In genomic region chr20:63698739-63699465, GRCh38 we compare ENCODE assay signal across 9 cellular contexts. TPM values are rescaled to one million over a fixed set of nuclear protein-coding genes. Genes with fewer than 3 reads are reported as not detected.
DNase-seq lines count a peak whose midpoint lies in the region; ATAC-seq and TF ChIP-seq lines count a peak whose summit lies in the region.
"Had no signal": no experiment of that assay in that cellular context is flagged by ENCODE, and none has a peak within 500 bp of the region (broad histone marks: within the 10 kb centered on the region; RNA-seq: fewer than 3 reads in every experiment).

No MANE protein-coding gene starts in this region.

- H3K4me1 Mint-ChIP-seq in activated T-cell treated with anti-CD3 and anti-CD28 coated beads, Interleukin-2, amount 50 U/mL, for 4 hours (ENCODE audit: low read depth) = peaks cover 26% of the 10 kb centered on the region

- peak overlapping the region in 3 of 4 donors; percentile 67 to 68 (median 67) for H3K27ac ChIP-seq in gastroesophageal sphincter

- peak; percentile 62 to 75 for ATAC-seq in activated T-cell treated with anti-CD3 and anti-CD28 coated beads, Interleukin-2, amount 50 U/mL, for 4 hours
- ATAC-seq in gastroesophageal sphincter (peak; percentile 76), HG02798 (IDR thresholded peaks at IDR 0.05; ENCODE audit: poor library complexity, unreplicated experiment) (no peak)

- TF ChIP-seq POLR2A in gastroesophageal sphincter (IDR thresholded peaks at IDR 0.05) = no peak

- no peaks in the 10 kb centered on the region for H3K9me3 Mint-ChIP-seq in activated T-cell treated with anti-CD3 and anti-CD28 coated beads, Interleukin-2, amount 50 U/mL, for 4 hours

- H3K27me3 ChIP-seq in gastroesophageal sphincter = no peaks in the 10 kb centered on the region

- no peak for TF ChIP-seq CTCF in gastroesophageal sphincter (IDR thresholded peaks at IDR 0.05)

- WGBS in gastroesophageal sphincter (ENCODE audit: low coverage in 1 of 2), 2 donors = 18% methylated on average over 3 of the region's 19 CpGs; no CpG with 5 or more reads in 1 of the 2 donors

- DNase-seq in activated CD4-positive, alpha-beta T cell treated with anti-CD3 and anti-CD28 coated beads for 48 hours = peak; percentile 77
- DNase-seq in activated CD4-positive, alpha-beta T cell treated with anti-CD3 and anti-CD28 coated beads for 1 hour = no peak
- peak; percentile 33 for DNase-seq in activated T-cell treated with anti-CD3 and anti-CD28 coated beads, Interleukin-2, amount 50 U/mL, for 4 hours
- peak; percentile 46 to 57 for DNase-seq in stimulated activated CD4-positive, alpha-beta T cell treated with anti-CD3 and anti-CD28 coated beads, Interleukin-15, amount 100 ng/mL, for 48 hours (ENCODE audit: low read depth in 2 of 2)
- DNase-seq in inferior parietal cortex (ENCODE audit: extremely low spot score) = no peak
- no peak for DNase-seq in SHP77 treated with DMSO at 0.1 percent for 48 hours (lab: John Stamatoyannopoulos, UW)
- DNase-seq: DND-41 had no signal

- H3K36me3 Mint-ChIP-seq in activated T-cell treated with anti-CD3 and anti-CD28 coated beads, Interleukin-2, amount 50 U/mL, for 4 hours (ENCODE audit: insufficient read depth) = peaks cover 2% of the 10 kb centered on the region

- H3K36me3 ChIP-seq in gastroesophageal sphincter = peaks cover 0 to 62% of the 10 kb centered on the region in 2 donors

- H3K4me3 Mint-ChIP-seq in activated T-cell treated with anti-CD3 and anti-CD28 coated beads, Interleukin-2, amount 50 U/mL, for 4 hours = peak overlapping the region; percentile 11

- peaks cover 0 to 55% (median 28%) of the 10 kb centered on the region in 3 donors for H3K4me1 ChIP-seq in gastroesophageal sphincter

- H3K4me3 ChIP-seq in gastroesophageal sphincter = no peak overlapping the region

- H3K9me3 ChIP-seq in gastroesophageal sphincter = no peaks in the 10 kb centered on the region

- H3K27me3 Mint-ChIP-seq in activated T-cell treated with anti-CD3 and anti-CD28 coated beads, Interleukin-2, amount 50 U/mL, for 4 hours (ENCODE audit: low read depth) = no peaks in the 10 kb centered on the region

- TF ChIP-seq EP300 in gastroesophageal sphincter (IDR thresholded peaks at IDR 0.05) = no peak

RNA-seq across cellular contexts. Expression of gene TNFRSF6B, which starts 2.5 kb away (rescaled TPM):
- under 1 TPM in 1 of 3 donors, not detected in 2; 0.47 TPM for total RNA-seq in activated T-cell treated with anti-CD3 and anti-CD28 coated beads, Interleukin-2, amount 50 U/mL, for 4 hours
- 10 to 100 TPM in 3 of 4 donors, 1 to 10 TPM in 1; 8.9 to 27.8 (median 15.4) TPM for total RNA-seq in gastroesophageal sphincter

RNA-seq across cellular contexts. Expression of gene ARFRP1, which starts 8.9 kb away (rescaled TPM):
- 10 to 100 TPM; 62.1 to 67.1 (median 63.5) TPM for total RNA-seq in activated T-cell treated with anti-CD3 and anti-CD28 coated beads, Interleukin-2, amount 50 U/mL, for 4 hours
- 10 to 100 TPM; 38.9 to 56.4 (median 49.0) TPM for total RNA-seq in gastroesophageal sphincter

RNA-seq across cellular contexts. Expression of gene ZGPAT, which starts 8.9 kb away (rescaled TPM):
- total RNA-seq in activated T-cell treated with anti-CD3 and anti-CD28 coated beads, Interleukin-2, amount 50 U/mL, for 4 hours = 10 to 100 TPM; 38.1 to 43.9 (median 42.0) TPM
- 10 to 100 TPM; 21.7 to 51.7 (median 32.9) TPM for total RNA-seq in gastroesophageal sphincter

RNA-seq across cellular contexts. Expression of gene LIME1, which starts 37.6 kb away (rescaled TPM):
- 10 to 100 TPM in 1 of 3 donors, 1 to 10 TPM in 2; 7.1 to 10.4 (median 9.3) TPM for total RNA-seq in activated T-cell treated with anti-CD3 and anti-CD28 coated beads, Interleukin-2, amount 50 U/mL, for 4 hours
- 10 to 100 TPM in 1 of 4 donors, 1 to 10 TPM in 3; 4.7 to 17.0 (median 7.2) TPM for total RNA-seq in gastroesophageal sphincter

RNA-seq across cellular contexts. Expression of gene SLC2A4RG, which starts 40.7 kb away (rescaled TPM):
- total RNA-seq in activated T-cell treated with anti-CD3 and anti-CD28 coated beads, Interleukin-2, amount 50 U/mL, for 4 hours = 10 to 100 TPM; 17.2 to 18.1 (median 17.3) TPM
- total RNA-seq in gastroesophageal sphincter = 10 to 100 TPM; 36.5 to 98.7 (median 59.9) TPM

Comparison
In these comparisons a context has a peak if more than half of its experiments do, and no peak if none do; other contexts are left out.
1. DNase-seq: peak in activated CD4-positive, alpha-beta T cell treated with anti-CD3 and anti-CD28 coated beads for 48 hours (single experiment), activated T-cell treated with anti-CD3 and anti-CD28 coated beads, Interleukin-2, amount 50 U/mL, for 4 hours (single experiment) and stimulated activated CD4-positive, alpha-beta T cell treated with anti-CD3 and anti-CD28 coated beads, Interleukin-15, amount 100 ng/mL, for 48 hours (2 of 2); none in activated CD4-positive, alpha-beta T cell treated with anti-CD3 and anti-CD28 coated beads for 1 hour (single experiment), inferior parietal cortex (single experiment) and SHP77 treated with DMSO at 0.1 percent for 48 hours (single experiment).
2. RNA of gene TNFRSF6B, which starts 2.5 kb away (total RNA-seq): 8.9 to 27.8 TPM in gastroesophageal sphincter; 0.47 TPM in activated T-cell treated with anti-CD3 and anti-CD28 coated beads, Interleukin-2, amount 50 U/mL, for 4 hours; every median in the first group is over 4 times any median in the second.